In the genomic region with DNA sequence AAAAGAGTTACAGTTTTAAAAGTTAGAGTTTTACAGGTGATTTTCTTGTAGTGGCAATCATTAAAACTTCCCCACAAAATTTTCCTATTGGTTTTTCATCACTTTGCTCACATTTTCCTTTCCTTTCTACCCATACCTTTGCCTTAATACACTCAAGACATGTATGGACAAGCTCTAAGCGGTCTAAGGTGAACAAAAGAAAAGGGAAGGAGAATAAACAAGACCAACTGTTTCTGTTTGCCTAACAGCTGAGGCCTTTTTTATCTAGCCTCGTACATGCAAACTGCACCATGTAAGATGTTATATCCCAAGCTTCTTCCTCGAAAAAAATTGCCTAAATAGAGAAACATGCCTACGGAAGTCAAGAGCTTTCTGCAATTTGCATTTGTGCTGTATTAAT, we compare ENCODE assay signal across 31 cellular contexts. TPM values are rescaled to one million over a fixed set of nuclear protein-coding genes. Genes with fewer than 3 reads are reported as not detected.
DNase-seq lines count a peak whose midpoint lies in the region; ATAC-seq, FAIRE-seq and TF ChIP-seq lines count a peak whose summit lies in the region.
"Had no signal": no experiment of that assay in that cellular context is flagged by ENCODE, and none has a peak within 500 bp of the region (broad histone marks: within the 10 kb centered on the region; RNA-seq: fewer than 3 reads in every experiment).

No MANE protein-coding gene starts in this region.

- H3K27me3 ChIP-seq in pancreas (no peaks in the 10 kb centered on the region), small intestine (ENCODE audit: control insufficient read depth in 2 of 2, insufficient read depth in 2 of 2, low read length in 2 of 2) (no peaks in the 10 kb centered on the region)
- no peaks in the 10 kb centered on the region for H3K27me3 ChIP-seq in CD8-positive, alpha-beta T cell (ENCODE audit: insufficient read depth, low read length)
- H3K27me3 ChIP-seq: brain microvascular endothelial cell, right atrium auricular region had no signal

- CTCF ChIA-PET in CD8-positive, alpha-beta T cell (lab: Charles Lee), result interaction anchor here (1.3 kb wide), 1 partner anchor 11 kb away, joined by 3 read pairs; no protein-coding TSS in a partner anchor

- ATAC-seq in pancreas (peak in 3 of 4 donors; percentile 54 to 73 (median 59)), GM21447 (IDR thresholded peaks at IDR 0.05; ENCODE audit: unreplicated experiment) (no peak)
- ATAC-seq in CD8-positive, alpha-beta T cell, result no peak
- ATAC-seq: A549; activated CD8-positive, alpha-beta memory T cell treated with anti-CD3 and anti-CD28 coated beads, Interleukin-2, amount 10 ng/mL, durations not matched to agents 7 days and 5 days; lower lobe of right lung; mucosa of descending colon; Panc1 had no signal

- no peak for FAIRE-seq in pancreas (lab: Jason Lieb, UNC)
- FAIRE-seq in small intestine (lab: Jason Lieb, UNC), result no peak
- FAIRE-seq: A549, GM18507 had no signal

- H3K4me1 Mint-ChIP-seq in CD8-positive, alpha-beta T cell (ENCODE audit: low read depth), result no peaks in the 10 kb centered on the region
- H3K4me1 Mint-ChIP-seq: activated B cell treated with CpG ODN at 0.5 μM for 24 hours; activated CD8-positive, alpha-beta memory T cell treated with anti-CD3 and anti-CD28 coated beads, Interleukin-2, amount 10 ng/mL, durations not matched to agents 7 days and 5 days had no signal

- H3K36me3 ChIP-seq in pancreas, result no peaks in the 10 kb centered on the region
- H3K36me3 ChIP-seq in CD8-positive, alpha-beta T cell (ENCODE audit: insufficient read depth, low read length), result no peaks in the 10 kb centered on the region
- H3K36me3 ChIP-seq in small intestine (ENCODE audit: control insufficient read depth in 2 of 2, insufficient read depth in 2 of 2, low read length in 2 of 2), result no peaks in the 10 kb centered on the region
- H3K36me3 ChIP-seq: brain microvascular endothelial cell, lower lobe of right lung, right atrium auricular region had no signal

- H3K4me3 ChIP-seq in epithelial cell of esophagus (ENCODE audit: low read length), result peak overlapping the region; percentile 29
- H3K4me3 ChIP-seq in pancreas, result no peak overlapping the region
- H3K4me3 ChIP-seq in CD8-positive, alpha-beta T cell (ENCODE audit: low read depth, low read length), result no peak overlapping the region
- no peak overlapping the region for H3K4me3 ChIP-seq in small intestine (ENCODE audit: low read depth in 1 of 2, low read length in 2 of 2)
- H3K4me3 ChIP-seq: A549, lower lobe of right lung, mucosa of descending colon, right atrium auricular region had no signal

- H3K27ac ChIP-seq in pancreas (peak overlapping the region in 1 of 4 donors; percentile 6), small intestine (ENCODE audit: low read depth in 1 of 2, low read length in 1 of 2) (no peak overlapping the region)
- no peak overlapping the region for H3K27ac ChIP-seq in CD8-positive, alpha-beta T cell (ENCODE audit: low read depth, low read length)
- H3K27ac ChIP-seq: A549, brain microvascular endothelial cell, lower lobe of right lung, parathyroid adenoma, right atrium auricular region had no signal

- TF ChIP-seq CTCF in epithelial cell of esophagus (IDR thresholded peaks at IDR 0.05; ENCODE audit: insufficient read depth, low read depth, low read length, missing control alignments), result no peak
- TF ChIP-seq CTCF in pancreas (IDR thresholded peaks at IDR 0.05), result no peak
- no peak for TF ChIP-seq CTCF in CD8-positive, alpha-beta T cell (IDR thresholded peaks at IDR 0.05)

- peak; percentile 37 for DNase-seq in NCI-H748 (lab: John Stamatoyannopoulos, UW; ENCODE audit: unreplicated experiment)
- no peak for DNase-seq in NCI-H748 treated with DMSO at 0.1 percent for 48 hours (lab: John Stamatoyannopoulos, UW)
- peak; percentile 21 for DNase-seq in NCI-H345 (lab: John Stamatoyannopoulos, UW)
- DNase-seq in epithelial cell of esophagus (ENCODE audit: low read depth), result peak; percentile 78
- no peak for DNase-seq in pancreas
- no peak for DNase-seq in CD8-positive, alpha-beta T cell
- DNase-seq in small intestine, result no peak
- DNase-seq: activated B cell treated with CpG ODN at 0.5 μM for 24 hours; activated CD4-positive, alpha-beta T cell treated with anti-CD3 and anti-CD28 coated beads, Interleukin-2, amount 50 U/mL, for 1 hour; activated CD8-positive, alpha-beta memory T cell treated with anti-CD3 and anti-CD28 coated beads, Interleukin-2, amount 10 ng/mL, durations not matched to agents 7 days and 5 days; activated naive CD4-positive, alpha-beta T cell treated with Interleukin-2 at 50 U/mL for 16 hours; activated T-cell treated with anti-CD3 and anti-CD28 coated beads, Interleukin-2, amount 50 U/mL, for 48 hours; AML-193; brain microvascular endothelial cell; CD4-positive, alpha-beta T cell; DMS 273 treated with DMSO at 0.1 percent for 48 hours; head of caudate nucleus; Kasumi-1; lower lobe of right lung; mucosa of descending colon; NCI-H1048; nephron progenitor cell; stimulated activated CD4-positive, alpha-beta T cell treated with anti-CD3 and anti-CD28 coated beads, Interleukin-12 subunit alpha, Interleukin-12 subunit beta, amount 100 ng/mL, for 4 hours; stimulated activated CD4-positive, alpha-beta T cell treated with anti-CD3 and anti-CD28 coated beads, Interleukin-4, amount 100 ng/mL, for 1 hour; trophoblast cell had no signal

- H3K9me3 ChIP-seq in pancreas, result no peaks in the 10 kb centered on the region
- no peaks in the 10 kb centered on the region for H3K9me3 ChIP-seq in CD8-positive, alpha-beta T cell (ENCODE audit: low read length)
- no peaks in the 10 kb centered on the region for H3K9me3 ChIP-seq in small intestine (ENCODE audit: control insufficient read depth, low read depth)
- H3K9me3 ChIP-seq: lower lobe of right lung, mucosa of descending colon, right atrium auricular region had no signal

- no peak overlapping the region for H3K27ac Mint-ChIP-seq in CD8-positive, alpha-beta T cell
- H3K27ac Mint-ChIP-seq: activated B cell treated with CpG ODN at 0.5 μM for 24 hours; activated CD8-positive, alpha-beta memory T cell treated with anti-CD3 and anti-CD28 coated beads, Interleukin-2, amount 10 ng/mL, durations not matched to agents 7 days and 5 days; CD4-positive, alpha-beta T cell; nephron progenitor cell had no signal

- intact Hi-C loops in pancreas (cut with DNase I), result no loop called here
- intact Hi-C loops in CD8-positive, alpha-beta T cell (cut with DNase I, micrococcal nuclease), result no loop called here

- no peaks in the 10 kb centered on the region for H3K27me3 Mint-ChIP-seq in CD8-positive, alpha-beta T cell (ENCODE audit: low read depth)
- H3K27me3 Mint-ChIP-seq: CD4-positive, alpha-beta T cell had no signal

- H3K4me3 Mint-ChIP-seq in CD8-positive, alpha-beta T cell, result no peak overlapping the region
- H3K4me3 Mint-ChIP-seq: activated B cell treated with CpG ODN at 0.5 μM for 24 hours; activated CD8-positive, alpha-beta memory T cell treated with anti-CD3 and anti-CD28 coated beads, Interleukin-2, amount 10 ng/mL, durations not matched to agents 7 days and 5 days; CD4-positive, alpha-beta T cell; nephron progenitor cell had no signal

- no peaks in the 10 kb centered on the region for H3K9me3 Mint-ChIP-seq in CD8-positive, alpha-beta T cell
- H3K9me3 Mint-ChIP-seq: CD4-positive, alpha-beta T cell had no signal

- POLR2A ChIA-PET in CD8-positive, alpha-beta T cell (lab: Charles Lee), result no interaction called here

- peaks cover 0 to 7% (median 3%) of the 10 kb centered on the region in 3 donors for H3K4me1 ChIP-seq in pancreas
- H3K4me1 ChIP-seq in CD8-positive, alpha-beta T cell (ENCODE audit: insufficient read depth, low read length), result no peaks in the 10 kb centered on the region
- no peaks in the 10 kb centered on the region for H3K4me1 ChIP-seq in small intestine (ENCODE audit: control insufficient read depth in 2 of 2, insufficient read depth in 1 of 2, low read depth in 1 of 2, low read length in 1 of 2)
- H3K4me1 ChIP-seq: A549, lower lobe of right lung, right atrium auricular region had no signal

- WGBS in pancreas, 2 donors, result 35 to 54% methylated on average over 4 of the region's 4 CpGs
- WGBS in small intestine, 3 donors, result 72 to 89% (median 81%) methylated on average over 4 of the region's 4 CpGs

- no peaks in the 10 kb centered on the region for H3K36me3 Mint-ChIP-seq in CD8-positive, alpha-beta T cell
- H3K36me3 Mint-ChIP-seq: activated CD8-positive, alpha-beta memory T cell treated with anti-CD3 and anti-CD28 coated beads, Interleukin-2, amount 10 ng/mL, durations not matched to agents 7 days and 5 days had no signal

RNA-seq across cellular contexts. Expression of gene TBC1D8, which starts 33.9 kb away (rescaled TPM):
- total RNA-seq in pancreas, result 10 to 100 TPM; 21.3 to 43.2 (median 31.1) TPM
- 10 to 100 TPM; 37.1 to 46.2 TPM for polyA plus RNA-seq in pancreas
- 1 to 10 TPM in 1 of 2 experiments, under 1 TPM in 1; 0.47 to 1.1 TPM for total RNA-seq in CD8-positive, alpha-beta T cell
- 100 to 1,000 TPM in 1 of 3 donors, 10 to 100 TPM in 2; 12.6 to 113 (median 43.0) TPM for polyA plus RNA-seq in small intestine

Comparison
In these comparisons a context has a peak if more than half of its experiments do, and no peak if none do; other contexts are left out.
1. DNase-seq: peak in NCI-H748 (single experiment), NCI-H345 (single experiment) and epithelial cell of esophagus (single experiment); none in NCI-H748 treated with DMSO at 0.1 percent for 48 hours (single experiment), pancreas (0 of 6), CD8-positive, alpha-beta T cell (0 of 7) and small intestine (single experiment).
2. ATAC-seq: peak in pancreas (3 of 4); none in GM21447 (single experiment) and CD8-positive, alpha-beta T cell (single experiment).
3. RNA of gene TBC1D8, which starts 33.9 kb away (total RNA-seq): 21.3 to 43.2 TPM in pancreas; 0.47 to 1.1 TPM in CD8-positive, alpha-beta T cell; every median in the first group is over 10 times any median in the second.